ENCODE assay signal across 8 cellular contexts in the genomic region with DNA sequence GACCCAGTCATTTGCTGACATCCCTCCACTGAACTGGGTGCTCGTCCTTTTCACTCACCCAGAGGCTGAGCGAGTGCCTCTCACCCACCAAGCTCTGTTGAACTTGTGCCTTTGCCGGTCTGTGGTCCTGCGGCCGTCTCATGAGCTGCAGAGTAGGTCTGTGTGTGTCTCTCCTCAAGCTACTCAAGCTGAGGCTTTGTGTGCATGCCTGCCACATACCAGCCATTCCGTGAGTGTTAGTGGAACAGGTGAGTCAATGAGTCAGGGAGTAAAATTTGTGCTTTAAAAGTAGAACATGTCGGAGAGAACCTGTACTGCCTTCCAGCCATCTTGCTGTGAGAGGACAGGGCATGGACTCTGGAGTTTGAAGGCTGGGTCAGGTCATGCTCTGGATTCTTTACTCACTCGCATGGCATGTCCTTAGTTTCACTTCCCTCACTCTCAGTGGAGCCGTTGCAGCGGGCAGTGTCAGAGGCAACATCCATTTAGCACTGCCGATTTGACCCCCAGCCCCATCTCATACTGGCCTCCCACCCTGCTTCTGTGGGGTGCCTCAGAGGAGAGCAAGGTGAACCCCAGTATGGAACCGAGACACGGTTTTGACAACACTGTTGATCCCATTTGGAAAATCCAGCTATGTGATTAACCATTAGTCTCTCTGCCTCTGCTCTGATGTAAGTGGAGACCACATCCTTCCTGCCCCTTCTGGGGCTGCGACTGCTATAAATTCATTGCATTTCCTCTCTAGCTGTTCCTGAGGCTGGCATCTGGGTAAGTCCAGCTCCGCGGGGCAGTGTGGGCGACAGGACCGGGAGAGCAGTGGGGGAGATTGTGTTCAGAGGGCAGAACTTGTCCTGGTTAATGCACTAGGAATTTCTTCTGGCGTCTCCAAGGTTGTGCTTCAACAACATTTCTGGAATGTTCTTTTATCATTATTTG. TPM values are rescaled to one million over a fixed set of nuclear protein-coding genes. Genes with fewer than 3 reads are reported as not detected.
DNase-seq lines count a peak whose midpoint lies in the region; ATAC-seq, FAIRE-seq and TF ChIP-seq lines count a peak whose summit lies in the region.

A gene (plus strand): TSS at position 751 of the 939 bp plus-strand sequence. CDS start 2,628 bp downstream, outside the sequence.

- DNase-seq in CD4-positive, alpha-beta memory T cell = peak; percentile 43 to 72 (median 60)
- DNase-seq in SW 1271 (lab: John Stamatoyannopoulos, UW) (peak; percentile 71 to 90), K562 (ENCODE audit: extremely low read depth in 1 of 4, low spot score in 3 of 4) (no peak), mesenteric fat pad (ENCODE audit: low spot score) (no peak), NCI-H69 (lab: John Stamatoyannopoulos, UW) (no peak)

- peak within 1 kb of the TSS; percentile 85 to 95 (median 92) for H3K27ac Mint-ChIP-seq in CD4-positive, alpha-beta memory T cell

- ATAC-seq in HG03097 (IDR thresholded peaks at IDR 0.05; ENCODE audit: low FRiP score, unreplicated experiment) = peak; percentile 69
- ATAC-seq in K562 = peak; percentile 34; the same call in 2 of the 3 replicates
- ATAC-seq in HG03520 (IDR thresholded peaks at IDR 0.05; ENCODE audit: unreplicated experiment) = no peak
- no peak for ATAC-seq in HG02798 (IDR thresholded peaks at IDR 0.05; ENCODE audit: poor library complexity, unreplicated experiment)

- H3K27me3 Mint-ChIP-seq in CD4-positive, alpha-beta memory T cell = no peaks in the 10 kb centered on the region

- H3K79me2 ChIP-seq in K562 (ENCODE audit: control insufficient read depth, insufficient read depth, low read length) = no peaks in the 10 kb centered on the region

- intact Hi-C loops in CD4-positive, alpha-beta memory T cell (cut with micrococcal nuclease) = loop anchor here (1.0 kb wide), 2 partner anchors 8 to 25 kb away; no protein-coding TSS in a partner anchor
- intact Hi-C loops in K562 (cut with micrococcal nuclease) = no loop called here

- no TSS peak for BruUV-seq in K562 (replicated peaks; lab: Mats Ljungman, UMichigan)

- H2AFZ ChIP-seq in K562 (ENCODE audit: low read depth, low read length) = 0 out of 2 replicates have a peak within 1 kb of the TSS, but pooled peaks have one; percentile 18

- in situ Hi-C loops in K562 (cut with MboI) = no loop called here

- H3K36me3 Mint-ChIP-seq in CD4-positive, alpha-beta memory T cell = peaks cover 20 to 22% of the 10 kb centered on the region in 2 donors

- peak within 1 kb of the TSS; percentile 64 to 70 for H3K4me3 ChIP-seq in CD4-positive, alpha-beta memory T cell (ENCODE audit: low read length in 2 of 2)
- no peak within 1 kb of the TSS for H3K4me3 ChIP-seq in K562

- peaks cover 53% of the 10 kb centered on the region for H3K4me1 ChIP-seq in CD4-positive, alpha-beta memory T cell (ENCODE audit: insufficient read depth, low read length)
- H3K4me1 ChIP-seq in K562 (replicated peaks in 1 of 2; ENCODE audit: control insufficient read depth in 2 of 2, insufficient read depth in 2 of 2, low read length in 2 of 2) = no peaks in the 10 kb centered on the region

- TF ChIP-seq CTCF in K562 (IDR thresholded peaks at IDR 0.05 in 2 of 3, conservative IDR thresholded peaks at IDR 0.05 in 1 of 3; ENCODE audit: insufficient read depth in 2 of 3, low read depth in 1 of 3, low read length in 3 of 3) = no peak

- H3K4me3 Mint-ChIP-seq in CD4-positive, alpha-beta memory T cell = peak within 1 kb of the TSS; percentile 90 to 98 (median 93)

- under 1% methylated on average over 19 of the region's 19 CpGs for WGBS in K562 (ENCODE audit: insufficient coverage, low coverage, missing lambda C conversion rate)

- TF ChIP-seq POLR2A in K562 (conservative IDR thresholded peaks at IDR 0.05) = no peak

- H3K36me3 ChIP-seq in CD4-positive, alpha-beta memory T cell (ENCODE audit: insufficient read depth, low read length) = no peaks in the 10 kb centered on the region
- no peaks in the 10 kb centered on the region for H3K36me3 ChIP-seq in K562 (ENCODE audit: control insufficient read depth, insufficient read depth, low read length)

- POLR2A ChIA-PET in CD4-positive, alpha-beta memory T cell (lab: Charles Lee; ENCODE audit: partially characterized antibody) = interaction anchor here (0.7 to 3.3 kb wide), 11 partner anchors 8 to 43 kb away, joined by 3 to 50 read pairs (median 7); no protein-coding TSS in a partner anchor
- POLR2A ChIA-PET in K562 (lab: Yijun Ruan, JAX) = interaction anchor here (0.8 kb wide), 1 partner anchor 11 kb away, joined by 3 read pairs; no protein-coding TSS in a partner anchor

- no peaks in the 10 kb centered on the region for H3K27me3 ChIP-seq in CD4-positive, alpha-beta memory T cell (ENCODE audit: insufficient read depth, low read length)
- H3K27me3 ChIP-seq in K562 (ENCODE audit: control insufficient read depth in 2 of 2, insufficient read depth in 2 of 2, low read length in 2 of 2) = peaks cover 39 to 58% of the 10 kb centered on the region in 2 experiments; a peak in 4 of 5 replicates

- H3K4me2 ChIP-seq in K562 (ENCODE audit: insufficient read depth, low read length) = no peak within 1 kb of the TSS

- H3K9me3 Mint-ChIP-seq in CD4-positive, alpha-beta memory T cell = no peaks in the 10 kb centered on the region

- H4K20me1 ChIP-seq in K562 (replicated peaks; ENCODE audit: control insufficient read depth, insufficient read depth, low read length) = no peaks in the 10 kb centered on the region

- CTCF ChIA-PET in CD4-positive, alpha-beta memory T cell (lab: Charles Lee; ENCODE audit: partially characterized antibody) = interaction anchor here (0.5 to 9.6 kb wide), 12 partner anchors 8 to 71 kb away, joined by 3 to 104 read pairs (median 4); no protein-coding TSS in a partner anchor
- CTCF ChIA-PET in K562 (lab: Yijun Ruan, JAX; ENCODE audit: low intra/inter-chr PET ratio) = no interaction called here

- no peak for TF ChIP-seq RAD21 in K562 (CRISPR knock-in tag; conservative IDR thresholded peaks at IDR 0.05 in 1 of 2, IDR thresholded peaks at IDR 0.05 in 1 of 2)

- H3K9me3 ChIP-seq in CD4-positive, alpha-beta memory T cell (ENCODE audit: control insufficient read depth in 1 of 2, low read length in 2 of 2) = no peaks in the 10 kb centered on the region
- H3K9me3 ChIP-seq in K562 (replicated peaks; ENCODE audit: control insufficient read depth, insufficient read depth, low read depth, low read length) = no peaks in the 10 kb centered on the region; the same call in 1 of the 2 replicates

- H3K4me1 Mint-ChIP-seq in CD4-positive, alpha-beta memory T cell = peaks cover 39 to 61% (median 46%) of the 10 kb centered on the region in 4 donors

- no peaks in the 10 kb centered on the region for H3K9me1 ChIP-seq in K562 (ENCODE audit: control insufficient read depth, insufficient read depth, low read length)

- no peak for TF ChIP-seq EP300 in K562 (IDR thresholded peaks at IDR 0.05; ENCODE audit: low read length)

- peak within 1 kb of the TSS; percentile 64 for H3K27ac ChIP-seq in CD4-positive, alpha-beta memory T cell (ENCODE audit: low read depth, low read length)
- no peak within 1 kb of the TSS for H3K27ac ChIP-seq in K562 (ENCODE audit: extremely low read depth, low read depth, low read length)

- no peak for FAIRE-seq in K562 (lab: Jason Lieb, UNC)

- H3K9ac ChIP-seq in K562 (ENCODE audit: insufficient read depth in 1 of 2, low read depth in 2 of 2, low read length in 2 of 2) = peak within 1 kb of the TSS in 1 of 2 experiments; percentile 33; a peak in 1 of 4 replicates

TF ChIP-seq in K562, 482 proteins besides CTCF, POLR2A, EP300 and RAD21 (continues in another document):
- TF ChIP-seq, protein P1, sequence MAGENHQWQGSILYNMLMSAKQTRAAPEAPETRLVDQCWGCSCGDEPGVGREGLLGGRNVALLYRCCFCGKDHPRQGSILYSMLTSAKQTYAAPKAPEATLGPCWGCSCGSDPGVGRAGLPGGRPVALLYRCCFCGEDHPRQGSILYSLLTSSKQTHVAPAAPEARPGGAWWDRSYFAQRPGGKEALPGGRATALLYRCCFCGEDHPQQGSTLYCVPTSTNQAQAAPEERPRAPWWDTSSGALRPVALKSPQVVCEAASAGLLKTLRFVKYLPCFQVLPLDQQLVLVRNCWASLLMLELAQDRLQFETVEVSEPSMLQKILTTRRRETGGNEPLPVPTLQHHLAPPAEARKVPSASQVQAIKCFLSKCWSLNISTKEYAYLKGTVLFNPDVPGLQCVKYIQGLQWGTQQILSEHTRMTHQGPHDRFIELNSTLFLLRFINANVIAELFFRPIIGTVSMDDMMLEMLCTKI (IDR thresholded peaks at IDR 0.05; ENCODE audit: partially characterized antibody) = no peak

RNA-seq across cellular contexts. Expression of the gene that starts here (rescaled TPM):
- 10 to 100 TPM; 13.8 to 14.6 TPM for total RNA-seq in CD4-positive, alpha-beta memory T cell
- 1 to 10 TPM; 3.4 to 4.5 TPM for polyA plus RNA-seq in CD4-positive, alpha-beta memory T cell
- total RNA-seq in K562 (2011; cell fraction: chromatin; rRNA removed; ENCODE audit: low replicate concordance) = 0.09 TPM in 1 of 2 replicates, not detected in the other
- total RNA-seq in K562 (2011; cell fraction: nucleolus; rRNA removed) = not detected in 2 replicates
- total RNA-seq in K562 (2011; cell fraction: nucleoplasm; rRNA removed) = not detected in 2 replicates
- total RNA-seq in K562 (2014; rRNA removed) = not detected in 2 replicates
- not detected in 2 replicates for total RNA-seq in K562 (2014; rRNA removed; fragmentation: Illumina TruSeq; extraction: Trizol)
- not detected in 2 replicates for total RNA-seq in K562 (2015; rRNA removed; fragmentation: Illumina TruSeq; extraction: Trizol)
- not detected in 2 replicates for total RNA-seq in K562 (2021)
- polyA plus RNA-seq in K562 (2011; rRNA removed) = not detected in 2 replicates
- polyA plus RNA-seq in K562 (2011; cell fraction: cytosol; rRNA removed) = not detected in 2 replicates
- polyA plus RNA-seq in K562 (2011; cell fraction: nucleus; rRNA removed) = 0.07 TPM in 1 of 2 replicates, not detected in the other
- polyA plus RNA-seq in K562 (2012) = 0.01 and 0.29 TPM in 2 replicates
- polyA plus RNA-seq in K562 (2014; fragmentation: Illumina TruSeq; extraction: Trizol) = not detected in 2 replicates
- polyA plus RNA-seq in K562 (2014; fragmentation: Nextera tagmentation; extraction: Ambion mirVana) = not detected
- not detected in 2 replicates for polyA plus RNA-seq in K562 (2014; rRNA removed)
- polyA minus RNA-seq in K562 (2011; rRNA and poly(A)+ RNA removed) = not detected in 2 replicates
- not detected in 2 replicates for polyA minus RNA-seq in K562 (2011; cell fraction: cytosol; rRNA and poly(A)+ RNA removed)
- polyA minus RNA-seq in K562 (2011; cell fraction: nucleus; rRNA and poly(A)+ RNA removed) = not detected in 2 replicates
- 11.5 TPM for total RNA-seq in mesenteric fat pad

Comparison
In these comparisons a context has a peak if more than half of its experiments do, and no peak if none do; other contexts are left out.
1. RNA of the gene that starts here (total RNA-seq): 13.8 to 14.6 TPM in CD4-positive, alpha-beta memory T cell and 11.5 TPM in mesenteric fat pad (single experiment); 0.09 TPM in K562; every median in the first group is over 10 times any median in the second.
2. Peak in ATAC-seq in K562; RNA of the gene not detected or under 1 TPM.
3. DNase-seq: peak in CD4-positive, alpha-beta memory T cell (5 of 5) and SW 1271 (2 of 2); none in K562 (0 of 4), mesenteric fat pad (single experiment) and NCI-H69 (single experiment).